In the genomic region with DNA sequence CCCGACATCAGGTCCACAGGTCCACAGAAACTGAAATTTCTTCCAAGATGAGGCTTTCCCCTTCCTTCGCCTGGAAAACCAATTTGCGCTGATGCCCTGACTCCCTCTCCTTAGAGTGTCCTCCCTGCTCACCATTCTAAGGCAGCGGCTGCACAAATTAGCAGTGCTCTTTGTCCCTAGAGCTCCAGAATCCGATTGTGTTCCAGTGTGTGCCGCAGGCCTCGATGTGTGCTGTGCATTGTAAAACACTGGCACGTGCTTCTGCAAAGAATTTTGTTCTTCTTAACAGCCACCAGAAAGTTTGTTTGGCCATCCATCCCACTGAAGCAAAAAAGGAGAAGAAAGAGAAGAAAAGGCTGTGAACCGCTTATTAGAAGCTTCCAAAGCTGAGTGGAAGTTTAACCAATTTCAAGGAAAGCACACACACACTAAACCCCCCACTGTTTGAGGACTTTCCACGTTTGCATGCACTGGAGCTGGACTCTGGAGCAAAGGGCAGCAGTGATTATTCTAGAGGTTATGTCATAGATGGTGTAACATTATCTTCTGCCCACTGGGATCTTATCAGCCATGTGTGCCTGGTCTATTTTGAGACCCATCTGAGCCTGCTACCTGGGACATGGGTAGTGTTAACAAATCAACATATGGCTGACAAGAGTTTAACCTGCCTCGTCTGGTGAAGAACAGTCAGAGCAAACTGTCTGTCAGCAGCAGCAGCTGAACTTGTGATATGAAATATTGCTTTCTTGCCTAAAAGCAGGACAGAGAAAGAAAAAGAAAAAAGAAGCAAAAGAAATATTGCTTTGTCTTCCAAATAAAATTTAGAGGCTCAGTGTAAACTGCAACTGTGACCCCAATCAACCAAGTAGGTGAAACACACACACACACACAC, we compare ENCODE assay signal across 11 cellular contexts.
DNase-seq lines count a peak whose midpoint lies in the region; ATAC-seq, FAIRE-seq and TF ChIP-seq lines count a peak whose summit lies in the region.
"Had no signal": no experiment of that assay in that cellular context is flagged by ENCODE, and none has a peak within 500 bp of the region (broad histone marks: within the 10 kb centered on the region; RNA-seq: fewer than 3 reads in every experiment).

No MANE protein-coding gene starts in this region.

- H3K36me3 ChIP-seq in astrocyte (ENCODE audit: insufficient read depth, low read length): no peaks in the 10 kb centered on the region
- no peaks in the 10 kb centered on the region for H3K36me3 ChIP-seq in small intestine (ENCODE audit: control insufficient read depth in 2 of 2, insufficient read depth in 2 of 2, low read length in 2 of 2)

- H3K9me3 ChIP-seq in astrocyte (ENCODE audit: insufficient read depth, low read depth, low read length) (no peaks in the 10 kb centered on the region), small intestine (ENCODE audit: control insufficient read depth, low read depth) (no peaks in the 10 kb centered on the region)

- 50 to 70% (median 58%) methylated on average over 11 of the region's 11 CpGs for WGBS in small intestine, 3 donors

- H2AFZ ChIP-seq in astrocyte (ENCODE audit: low read depth, low read length): peak overlapping the region; percentile 77

- H3K27me3 ChIP-seq in HL-60 (ENCODE audit: insufficient read depth, poor library complexity, severe bottlenecking): no peaks in the 10 kb centered on the region
- H3K27me3 ChIP-seq in astrocyte (ENCODE audit: insufficient read depth, low read length): no peaks in the 10 kb centered on the region
- H3K27me3 ChIP-seq in small intestine (ENCODE audit: control insufficient read depth in 2 of 2, insufficient read depth in 2 of 2, low read length in 2 of 2): no peaks in the 10 kb centered on the region

- TF ChIP-seq CTCF in HL-60 (IDR thresholded peaks at IDR 0.05; ENCODE audit: insufficient read depth, low read length) (no peak), astrocyte (IDR thresholded peaks at IDR 0.05; ENCODE audit: insufficient read depth, low read depth, low read length) (no peak)

- peak overlapping the region; percentile 88 for H3K27ac Mint-ChIP-seq in astrocyte (ENCODE audit: unreplicated experiment)
- H3K27ac Mint-ChIP-seq: natural killer cell had no signal

- H3K4me3 ChIP-seq in HL-60 (replicated peaks; ENCODE audit: insufficient read depth, low read length): no peak overlapping the region
- H3K4me3 ChIP-seq in astrocyte (ENCODE audit: insufficient read depth, low read depth, low read length): no peak overlapping the region
- no peak overlapping the region for H3K4me3 ChIP-seq in small intestine (ENCODE audit: low read depth in 1 of 2, low read length in 2 of 2)

- H3K4me3 Mint-ChIP-seq in astrocyte (ENCODE audit: unreplicated experiment): no peak overlapping the region
- H3K4me3 Mint-ChIP-seq: natural killer cell had no signal

- H3K9ac ChIP-seq in astrocyte (ENCODE audit: low read length): peak overlapping the region; percentile 13

- no peak for DNase-seq in HL-60 (ENCODE audit: low read depth in 1 of 2, low spot score in 1 of 2)
- no peak for DNase-seq in astrocyte (ENCODE audit: low read depth)
- DNase-seq in left kidney (ENCODE audit: low read depth, low spot score): peak; percentile 61
- peak; percentile 64 for DNase-seq in small intestine
- DNase-seq in effector CD8-positive, alpha-beta T cell (lab: John Stamatoyannopoulos, UW): no peak
- DNase-seq in UCSD-AML1 (lab: John Stamatoyannopoulos, UW; ENCODE audit: unreplicated experiment): no peak
- DNase-seq: activated CD8-positive, alpha-beta memory T cell treated with anti-CD3 and anti-CD28 coated beads, Interleukin-2, amount 50 U/mL, for 4 hours; natural killer cell had no signal

- no peaks in the 10 kb centered on the region for H3K9me3 Mint-ChIP-seq in astrocyte (ENCODE audit: unreplicated experiment)
- H3K9me3 Mint-ChIP-seq: natural killer cell had no signal

- H3K4me1 ChIP-seq in astrocyte (ENCODE audit: insufficient read depth, low read length) (peaks cover 13% of the 10 kb centered on the region), small intestine (ENCODE audit: control insufficient read depth in 2 of 2, insufficient read depth in 1 of 2, low read depth in 1 of 2, low read length in 1 of 2) (no peaks in the 10 kb centered on the region)

- H4K20me1 ChIP-seq in astrocyte (ENCODE audit: insufficient read depth, low read length): no peaks in the 10 kb centered on the region

- peak overlapping the region; percentile 59 for H3K4me2 ChIP-seq in astrocyte (ENCODE audit: low read length)

- peaks cover 21% of the 10 kb centered on the region for H3K4me1 Mint-ChIP-seq in astrocyte (ENCODE audit: low read depth, unreplicated experiment)

- no peaks in the 10 kb centered on the region for H3K27me3 Mint-ChIP-seq in astrocyte (ENCODE audit: low read depth, unreplicated experiment)

- FAIRE-seq in astrocyte (lab: Jason Lieb, UNC) (no peak), small intestine (lab: Jason Lieb, UNC) (no peak)
- FAIRE-seq: frontal cortex had no signal

- H3K79me2 ChIP-seq in astrocyte (ENCODE audit: insufficient read depth, low read length): no peaks in the 10 kb centered on the region

- no peak for ATAC-seq in GM18868 (IDR thresholded peaks at IDR 0.05; ENCODE audit: unreplicated experiment)
- ATAC-seq in HG03571 (IDR thresholded peaks at IDR 0.05; ENCODE audit: unreplicated experiment): no peak
- ATAC-seq: natural killer cell had no signal

- H3K27ac ChIP-seq in HL-60 (replicated peaks) (peak overlapping the region; percentile 72), astrocyte (ENCODE audit: low read depth, low read length) (no peak overlapping the region), small intestine (ENCODE audit: low read depth in 1 of 2, low read length in 1 of 2) (peak overlapping the region in 1 of 2 donors; percentile 24)

- no peaks in the 10 kb centered on the region for H3K36me3 Mint-ChIP-seq in astrocyte (ENCODE audit: low read depth, unreplicated experiment)
- H3K36me3 Mint-ChIP-seq: natural killer cell had no signal

Comparison
In these comparisons a context has a peak if more than half of its experiments do, and no peak if none do; other contexts are left out.
1. DNase-seq: peak in left kidney (single experiment) and small intestine (single experiment); none in HL-60 (0 of 2), astrocyte (single experiment), effector CD8-positive, alpha-beta T cell (single experiment) and UCSD-AML1 (single experiment).